In genomic region chr12:120709976-120710804, GRCh38 we compare ENCODE assay signal across 8 cellular contexts. TPM values are rescaled to one million over a fixed set of nuclear protein-coding genes. Genes with fewer than 3 reads are reported as not detected.
A peak's percentile ranks its signal among the peaks of the same experiment; 100 is the strongest.
DNase-seq lines count a peak whose midpoint lies in the region; ATAC-seq and TF ChIP-seq lines count a peak whose summit lies in the region.

Gene UNC119B (plus strand): TSS chr12:120710458. CDS start chr12:120710475, 17 bp downstream.

- in situ Hi-C loops in endometrial microvascular endothelial cells (cut with HindIII; ENCODE audit: inconsistent ontology term, low pct_unique_long_range_greater_than_20kb, low sequenced_read_pairs): loop anchor here (10.0 kb wide), 1 partner anchor 125 kb away; the partner anchor contains the start of gene POP5

- H3K27me3 Mint-ChIP-seq in mesothelial cell of epicardium (ENCODE audit: low read depth): no peaks in the 10 kb centered on the region

- peak; percentile 16 for DNase-seq in NK-92 treated with Interleukin-12 subunit alpha and Interleukin-12 subunit beta, amount 100 ng/mL, for 24 hours (lab: John Stamatoyannopoulos, UW)
- DNase-seq in NK-92 (lab: John Stamatoyannopoulos, UW; ENCODE audit: unreplicated experiment) (no peak), NCI-H82 (lab: John Stamatoyannopoulos, UW) (peak; percentile 75), mesothelial cell of epicardium (ENCODE audit: low spot score in 2 of 2, unreplicated experiment in 2 of 2) (peak; percentile 73 to 76)
- peak; percentile 40 for DNase-seq in activated CD8-positive, alpha-beta memory T cell treated with anti-CD3 and anti-CD28 coated beads, Interleukin-2, amount 50 U/mL, for 1 hour (ENCODE audit: extremely low read depth)
- DNase-seq in stimulated activated CD8-positive, alpha-beta memory T cell treated with anti-CD3 and anti-CD28 coated beads, Interleukin-15, amount 100 ng/mL, for 4 hours (ENCODE audit: low read depth in 2 of 2): peak; percentile 48 to 61

- peak; percentile 71 for ATAC-seq in HG03066 (IDR thresholded peaks at IDR 0.05; ENCODE audit: low read depth, unreplicated experiment)

- H3K4me3 Mint-ChIP-seq in mesothelial cell of epicardium: peak within 1 kb of the TSS; percentile 73

- H3K4me1 Mint-ChIP-seq in mesothelial cell of epicardium: peaks cover 32% of the 10 kb centered on the region

- H3K27ac Mint-ChIP-seq in mesothelial cell of epicardium: peak within 1 kb of the TSS; percentile 82

- no peaks in the 10 kb centered on the region for H3K9me3 Mint-ChIP-seq in mesothelial cell of epicardium

- H3K36me3 Mint-ChIP-seq in mesothelial cell of epicardium: peaks cover 9% of the 10 kb centered on the region

- no peak for TF ChIP-seq CTCF in mesothelial cell of epicardium (IDR thresholded peaks at IDR 0.05; ENCODE audit: unreplicated experiment)

RNA-seq across cellular contexts. Expression of gene UNC119B, which starts in this region (rescaled TPM):
- total RNA-seq in endometrial microvascular endothelial cells (ENCODE audit: inconsistent ontology term): 25.8 TPM
- total RNA-seq in mesothelial cell of epicardium: 35.0 to 36.0 TPM (median 35.1 TPM) in 3 replicates
